In the genomic region with DNA sequence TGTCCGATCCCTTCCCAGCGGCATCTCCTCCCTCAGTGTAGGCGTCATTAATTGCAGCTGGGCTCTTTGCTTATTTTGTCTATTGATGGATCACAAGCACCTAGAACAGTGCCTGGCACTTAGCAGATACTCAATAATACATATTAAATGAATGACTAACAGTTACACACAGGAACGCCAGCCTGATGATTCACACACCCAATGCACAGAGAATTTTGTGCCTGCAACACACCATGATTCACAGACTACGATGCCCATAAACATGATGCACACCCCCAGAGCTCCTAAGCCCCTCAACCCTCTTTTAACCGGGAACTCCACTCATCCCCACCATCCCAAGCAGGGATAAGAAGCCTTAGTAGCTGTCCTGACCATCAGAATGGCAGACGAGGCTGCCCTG, we compare ENCODE assay signal across 15 cellular contexts.
A peak's percentile ranks its signal among the peaks of the same experiment; 100 is the strongest.
DNase-seq lines count a peak whose midpoint lies in the region; ATAC-seq and TF ChIP-seq lines count a peak whose summit lies in the region.
"Had no signal": no experiment of that assay in that cellular context is flagged by ENCODE, and none has a peak within 500 bp of the region (broad histone marks: within the 10 kb centered on the region; RNA-seq: fewer than 3 reads in every experiment).

No MANE protein-coding gene starts in this region.

- intact Hi-C loops in activated T-helper 2 cell treated with anti-CD3 and anti-CD28 coated beads, Interferon-gamma antibody, Interleukin-2, Interleukin-4, amounts not matched to agents 10 μg/mL and 5 μg/mL and 100 μg/mL, durations not matched to agents 14 hours and 24 hours and 36 hours (cut with micrococcal nuclease): no loop called here

- H3K27ac Mint-ChIP-seq in activated T-helper 2 cell treated with anti-CD3 and anti-CD28 coated beads, Interferon-gamma antibody, Interleukin-2, Interleukin-4, amounts not matched to agents 10 μg/mL and 5 μg/mL and 100 μg/mL, durations not matched to agents 14 hours and 24 hours and 36 hours: no peak overlapping the region
- no peak overlapping the region for H3K27ac Mint-ChIP-seq in type B pancreatic cell
- H3K27ac Mint-ChIP-seq: activated T-cell treated with anti-CD3 and anti-CD28 coated beads, Interleukin-2, amount 50 U/mL, for 24 hours had no signal

- no peak overlapping the region for H3K4me3 Mint-ChIP-seq in activated T-helper 2 cell treated with anti-CD3 and anti-CD28 coated beads, Interferon-gamma antibody, Interleukin-2, Interleukin-4, amounts not matched to agents 10 μg/mL and 5 μg/mL and 100 μg/mL, durations not matched to agents 14 hours and 24 hours and 36 hours (ENCODE audit: low read depth)
- H3K4me3 Mint-ChIP-seq in type B pancreatic cell: no peak overlapping the region

- H3K9me3 Mint-ChIP-seq in activated T-helper 2 cell treated with anti-CD3 and anti-CD28 coated beads, Interferon-gamma antibody, Interleukin-2, Interleukin-4, amounts not matched to agents 10 μg/mL and 5 μg/mL and 100 μg/mL, durations not matched to agents 14 hours and 24 hours and 36 hours: no peaks in the 10 kb centered on the region
- peaks cover 5% of the 10 kb centered on the region for H3K9me3 Mint-ChIP-seq in type B pancreatic cell
- H3K9me3 Mint-ChIP-seq: activated T-cell treated with anti-CD3 and anti-CD28 coated beads, Interleukin-2, amount 50 U/mL, for 24 hours had no signal

- DNase-seq in AG10803 (ENCODE audit: low read depth): peak; percentile 23
- peak; percentile 56 for DNase-seq in HS-5 (ENCODE audit: low read depth)
- DNase-seq in astrocyte of the spinal cord (ENCODE audit: low read depth, low spot score): peak; percentile 11
- DNase-seq in kidney tubule cell (ENCODE audit: low spot score): peak; percentile 69
- no peak for DNase-seq in activated T-helper 2 cell treated with anti-CD3 and anti-CD28 coated beads, Interferon-gamma antibody, Interleukin-2, Interleukin-4, amounts not matched to agents 10 μg/mL and 5 μg/mL and 100 μg/mL, durations not matched to agents 14 hours and 24 hours and 36 hours (ENCODE audit: low spot score)
- no peak for DNase-seq in type B pancreatic cell (ENCODE audit: extremely low spot score, unreplicated experiment)
- DNase-seq: activated CD4-positive, alpha-beta T cell treated with anti-CD3 and anti-CD28 coated beads, Interleukin-2, amount 50 U/mL, for 48 hours; activated T-cell treated with anti-CD3 and anti-CD28 coated beads, Interleukin-2, amount 50 U/mL, for 24 hours; AML-193; glutamatergic neuron; mesendoderm; MV-4-11; NCI-H2081 treated with DMSO at 0.1 percent for 48 hours had no signal

- H3K27me3 Mint-ChIP-seq in activated T-helper 2 cell treated with anti-CD3 and anti-CD28 coated beads, Interferon-gamma antibody, Interleukin-2, Interleukin-4, amounts not matched to agents 10 μg/mL and 5 μg/mL and 100 μg/mL, durations not matched to agents 14 hours and 24 hours and 36 hours (ENCODE audit: low read depth): peaks cover 10% of the 10 kb centered on the region
- H3K27me3 Mint-ChIP-seq in type B pancreatic cell: peaks cover 5% of the 10 kb centered on the region

- H3K4me3 ChIP-seq in AG10803 (ENCODE audit: low read length): no peak overlapping the region
- H3K4me3 ChIP-seq in astrocyte of the spinal cord (ENCODE audit: low read depth, low read length): no peak overlapping the region

- in situ Hi-C loops in astrocyte of the spinal cord (cut with HindIII; ENCODE audit: low sequenced_read_pairs): no loop called here

- TF ChIP-seq CTCF in AG10803 (conservative IDR thresholded peaks at IDR 0.05; ENCODE audit: low read length) (no peak), astrocyte of the spinal cord (IDR thresholded peaks at IDR 0.05; ENCODE audit: low read depth, low read length) (no peak), type B pancreatic cell (conservative IDR thresholded peaks at IDR 0.05) (no peak)

- no peaks in the 10 kb centered on the region for H3K36me3 Mint-ChIP-seq in activated T-helper 2 cell treated with anti-CD3 and anti-CD28 coated beads, Interferon-gamma antibody, Interleukin-2, Interleukin-4, amounts not matched to agents 10 μg/mL and 5 μg/mL and 100 μg/mL, durations not matched to agents 14 hours and 24 hours and 36 hours (ENCODE audit: low read depth)
- no peaks in the 10 kb centered on the region for H3K36me3 Mint-ChIP-seq in type B pancreatic cell

- ATAC-seq in GM21723 (IDR thresholded peaks at IDR 0.05; ENCODE audit: unreplicated experiment) (no peak), GM19395 (IDR thresholded peaks at IDR 0.05; ENCODE audit: unreplicated experiment) (no peak)

- peaks cover 6% of the 10 kb centered on the region for H3K4me1 Mint-ChIP-seq in activated T-helper 2 cell treated with anti-CD3 and anti-CD28 coated beads, Interferon-gamma antibody, Interleukin-2, Interleukin-4, amounts not matched to agents 10 μg/mL and 5 μg/mL and 100 μg/mL, durations not matched to agents 14 hours and 24 hours and 36 hours (ENCODE audit: low read depth)
- peaks cover 5% of the 10 kb centered on the region for H3K4me1 Mint-ChIP-seq in type B pancreatic cell (ENCODE audit: unreplicated experiment)

Comparison
In these comparisons a context has a peak if more than half of its experiments do, and no peak if none do; other contexts are left out.
1. DNase-seq: peak in AG10803 (single experiment), HS-5 (single experiment), astrocyte of the spinal cord (single experiment) and kidney tubule cell (single experiment); none in activated T-helper 2 cell treated with anti-CD3 and anti-CD28 coated beads, Interferon-gamma antibody, Interleukin-2, Interleukin-4, amounts not matched to agents 10 μg/mL and 5 μg/mL and 100 μg/mL, durations not matched to agents 14 hours and 24 hours and 36 hours (single experiment) and type B pancreatic cell (single experiment).